ENCODE assay signal across 13 cellular contexts in the genomic region with DNA sequence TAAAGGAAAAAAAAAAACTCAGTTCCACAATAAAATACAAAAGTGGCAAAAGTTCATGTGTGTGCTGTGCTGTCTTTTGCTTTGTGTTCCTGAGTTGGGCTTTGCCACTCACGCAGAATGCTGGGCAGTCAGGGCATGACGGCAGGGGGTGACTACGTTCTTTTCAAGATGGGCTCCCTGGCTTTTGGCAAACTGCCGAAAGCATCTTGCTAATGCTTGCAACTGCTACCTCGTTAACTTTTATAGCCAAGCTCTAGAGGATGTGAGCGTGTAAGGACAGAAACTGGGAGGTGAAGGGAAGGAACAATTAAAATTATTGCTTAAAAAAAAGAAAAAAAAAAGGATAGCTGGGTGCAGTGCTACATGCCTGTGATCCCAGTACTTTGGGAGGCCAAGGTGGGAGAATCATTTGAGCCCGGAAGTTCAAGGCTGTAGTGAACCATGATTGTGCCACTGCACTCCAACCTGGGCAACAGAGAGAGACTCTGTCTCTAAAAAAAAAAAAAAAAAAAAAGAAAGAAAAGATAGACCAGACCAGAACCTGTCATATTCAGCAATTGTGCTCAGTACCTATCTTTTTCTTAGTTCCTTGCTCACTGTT.
DNase-seq lines count a peak whose midpoint lies in the region; FAIRE-seq and TF ChIP-seq lines count a peak whose summit lies in the region.
"Had no signal": no experiment of that assay in that cellular context is flagged by ENCODE, and none has a peak within 500 bp of the region (broad histone marks: within the 10 kb centered on the region; RNA-seq: fewer than 3 reads in every experiment).

No MANE protein-coding gene starts in this region.

- no peak overlapping the region for H4K8ac ChIP-seq in H1 (ENCODE audit: extremely low read depth, insufficient read depth, low read length)

- H3K18ac ChIP-seq in H1 (ENCODE audit: extremely low read depth, low read length): no peak overlapping the region

- 58% methylated on average over 7 of the region's 7 CpGs; no CpG with 5 or more reads in 1 of the 2 experiments for WGBS in H1 (ENCODE audit: extremely low coverage in 1 of 2, insufficient coverage in 1 of 2, insufficient read length in 1 of 2, insufficient replicate concordance in 2 of 2, low coverage in 1 of 2, low lambda C conversion rate in 2 of 2, missing lambda C conversion rate in 1 of 2), 2 experiments

- H3K4me3 ChIP-seq in H1 (ENCODE audit: extremely low read depth in 1 of 4, insufficient read depth in 2 of 4, low read depth in 3 of 4, low read length in 4 of 4) (no peak overlapping the region), retinal pigment epithelial cell (ENCODE audit: low read length) (no peak overlapping the region)
- H3K4me3 ChIP-seq: right atrium auricular region had no signal

- H3K27me3 ChIP-seq in H1 (replicated peaks in 1 of 4; ENCODE audit: control insufficient read depth in 3 of 4, extremely low read depth in 1 of 4, insufficient read depth in 3 of 4, low read length in 3 of 4): peaks cover 0 to 2% (median 0%) of the 10 kb centered on the region in 4 experiments; a peak in 1 of 7 replicates
- H3K27me3 ChIP-seq: brain microvascular endothelial cell, right atrium auricular region had no signal

- TF ChIP-seq RAD21 in H1 (IDR thresholded peaks at IDR 0.05 in 1 of 2, conservative IDR thresholded peaks at IDR 0.05 in 1 of 2; ENCODE audit: low read depth in 2 of 2, low read length in 2 of 2): no peak; a peak in 1 of 4 replicates

- TF ChIP-seq CTCF in H1 (IDR thresholded peaks at IDR 0.05; ENCODE audit: control extremely low read depth in 1 of 3, insufficient read depth in 1 of 3, low read depth in 1 of 3, low read length in 3 of 3) (no peak), retinal pigment epithelial cell (conservative IDR thresholded peaks at IDR 0.05; ENCODE audit: low read depth, low read length) (peak; percentile 10)

- H3K79me1 ChIP-seq in H1 (ENCODE audit: low read depth, low read length): no peaks in the 10 kb centered on the region

- no peak overlapping the region for H4K91ac ChIP-seq in H1 (replicated peaks; ENCODE audit: insufficient read length, low read length)

- H2BK5ac ChIP-seq in H1 (ENCODE audit: low read depth, low read length): no peak overlapping the region

- no peak overlapping the region for H3K23ac ChIP-seq in H1 (ENCODE audit: insufficient read length)

- peaks cover 0 to 29% (median 13%) of the 10 kb centered on the region in 4 experiments; a peak in 6 of 8 replicates for H3K36me3 ChIP-seq in H1 (ENCODE audit: control insufficient read depth in 2 of 4, insufficient read depth in 4 of 4, low read length in 3 of 4)

- H2BK15ac ChIP-seq in H1 (ENCODE audit: low read length): no peak overlapping the region

- H3K27ac ChIP-seq in H1 (ENCODE audit: low read depth, low read length): no peak overlapping the region
- H3K27ac ChIP-seq: 22Rv1, HL-60 had no signal

- no peak overlapping the region for H2BK20ac ChIP-seq in H1 (ENCODE audit: low read length)

- no peak overlapping the region for H2AFZ ChIP-seq in H1 (ENCODE audit: low read length)

- H3K79me2 ChIP-seq in H1 (ENCODE audit: control insufficient read depth in 1 of 2, insufficient read depth in 2 of 2, low read length in 2 of 2): no peaks in the 10 kb centered on the region

- peak overlapping the region in 1 of 2 experiments; percentile 15; a peak in 1 of 4 replicates for H3K4me2 ChIP-seq in H1 (ENCODE audit: insufficient read depth in 1 of 2, low read depth in 2 of 2, low read length in 2 of 2)

- peak; percentile 33 to 76 (median 55) for DNase-seq in NCI-H1417 (lab: John Stamatoyannopoulos, UW)
- DNase-seq in NCI-H1417 treated with DMSO at 0.1 percent for 48 hours (lab: John Stamatoyannopoulos, UW): no peak
- DNase-seq in NCI-H2171 treated with DMSO at 0.1 percent for 48 hours (lab: John Stamatoyannopoulos, UW): peak; percentile 86
- DNase-seq in H1 (ENCODE audit: low read depth in 1 of 2, low spot score in 2 of 2): peak in 1 of 2 experiments; percentile 7
- peak; percentile 29 for DNase-seq in retinal pigment epithelial cell (ENCODE audit: low read depth)
- DNase-seq in activated CD4-positive, alpha-beta T cell treated with anti-CD3 and anti-CD28 coated beads for 1 hour: no peak
- DNase-seq in COLO829 (ENCODE audit: low spot score): no peak
- no peak for DNase-seq in AG20443 (ENCODE audit: low spot score)
- DNase-seq: brain microvascular endothelial cell, NCI-H187 had no signal

- H2AK5ac ChIP-seq in H1 (ENCODE audit: low read depth, low read length): no peak overlapping the region

- H3K14ac ChIP-seq in H1 (ENCODE audit: insufficient read length): no peak overlapping the region

- no peak overlapping the region for H3K56ac ChIP-seq in H1 (replicated peaks; ENCODE audit: insufficient read length, low read depth, low read length)

- CTCF ChIA-PET in H1 (lab: Charles Lee; ENCODE audit: partially characterized antibody): interaction anchor here (1.4 to 2.2 kb wide), 2 partner anchors 36 to 71 kb away, joined by 4 to 8 read pairs; no protein-coding TSS in a partner anchor

- H3K9me3 ChIP-seq in H1 (ENCODE audit: insufficient read depth in 2 of 2, low read depth in 1 of 2, low read length in 1 of 2): no peaks in the 10 kb centered on the region
- H3K9me3 ChIP-seq: right atrium auricular region had no signal

- no peak for TF ChIP-seq POLR2A in H1 (IDR thresholded peaks at IDR 0.05; ENCODE audit: control extremely low read depth in 1 of 2, low read depth in 2 of 2, low read length in 2 of 2)

- H3K9ac ChIP-seq in H1 (replicated peaks in 1 of 4; ENCODE audit: extremely low read depth in 1 of 4, low read depth in 3 of 4, low read length in 3 of 4): no peak overlapping the region

- peak; percentile 48 for FAIRE-seq in H1 (lab: Jason Lieb, UNC)

- no peaks in the 10 kb centered on the region; the same call in 1 of the 2 replicates for H3K23me2 ChIP-seq in H1 (ENCODE audit: low read depth, low read length)

- H4K5ac ChIP-seq in H1 (ENCODE audit: insufficient read length, low read depth, low read length): no peak overlapping the region

- H4K20me1 ChIP-seq in H1 (replicated peaks in 1 of 2; ENCODE audit: control insufficient read depth in 1 of 2, insufficient read depth in 2 of 2, low read length in 2 of 2): peaks cover 0 to 3% of the 10 kb centered on the region in 2 experiments

- H3K4ac ChIP-seq in H1 (replicated peaks; ENCODE audit: insufficient read length, low read depth, low read length): no peak overlapping the region

- H3K4me1 ChIP-seq in H1 (replicated peaks in 1 of 4; ENCODE audit: control insufficient read depth in 3 of 4, insufficient read depth in 4 of 4, low read length in 3 of 4): peaks cover 3 to 11% (median 6%) of the 10 kb centered on the region in 4 experiments; a peak in 5 of 7 replicates

- H2BK12ac ChIP-seq in H1 (ENCODE audit: low read depth, low read length): no peak overlapping the region

- no peak for TF ChIP-seq EP300 in H1 (IDR thresholded peaks at IDR 0.05; ENCODE audit: borderline replicate concordance in 1 of 2, low read depth in 2 of 2, low read length in 2 of 2)

- no peak overlapping the region for H2BK120ac ChIP-seq in H1 (replicated peaks; ENCODE audit: low read depth, low read length)

- POLR2A ChIA-PET in H1 (lab: Charles Lee; ENCODE audit: partially characterized antibody): interaction anchor here (1.0 to 1.6 kb wide), 2 partner anchors 13 to 31 kb away, joined by 3 to 4 read pairs; no protein-coding TSS in a partner anchor

TF ChIP-seq in H1, 55 proteins besides CTCF, POLR2A, EP300 and RAD21:
- TF ChIP-seq JUND (IDR thresholded peaks at IDR 0.05; ENCODE audit: low read length): no peak
- peak; percentile 68; the same call in 1 of the 2 replicates for TF ChIP-seq YY1 (IDR thresholded peaks at IDR 0.05; ENCODE audit: low read depth, low read length)
- no peak for TF ChIP-seq KDM1A (IDR thresholded peaks at IDR 0.05; ENCODE audit: borderline replicate concordance, low read length)

Comparison
In these comparisons a context has a peak if more than half of its experiments do, and no peak if none do; other contexts are left out.
1. DNase-seq: peak in NCI-H1417 (3 of 3), NCI-H2171 treated with DMSO at 0.1 percent for 48 hours (single experiment) and retinal pigment epithelial cell (single experiment); none in NCI-H1417 treated with DMSO at 0.1 percent for 48 hours (single experiment), activated CD4-positive, alpha-beta T cell treated with anti-CD3 and anti-CD28 coated beads for 1 hour (single experiment), COLO829 (single experiment) and AG20443 (single experiment).